19 cellular contexts compared by ENCODE assay signal in the genomic region with DNA sequence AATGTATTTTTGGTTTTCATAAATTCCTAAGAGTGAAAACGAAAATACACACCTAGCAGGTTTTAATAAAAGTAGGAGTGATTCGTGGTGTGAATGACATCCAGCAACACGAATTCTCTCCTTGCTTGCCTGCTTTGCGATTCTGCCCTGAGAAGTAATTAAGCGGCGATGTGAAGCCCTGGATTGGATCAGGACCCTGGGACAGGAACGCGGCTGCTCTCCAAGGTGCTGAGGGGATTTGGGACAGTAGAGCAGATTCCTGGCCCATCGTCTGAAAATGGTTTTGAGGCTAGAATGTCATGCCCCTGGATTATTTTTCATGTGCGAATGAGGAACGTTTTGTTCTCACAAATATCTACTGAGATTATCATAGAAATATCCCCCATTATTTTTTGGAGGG. TPM values are rescaled to one million over a fixed set of nuclear protein-coding genes. Genes with fewer than 3 reads are reported as not detected.
DNase-seq lines count a peak whose midpoint lies in the region; ATAC-seq, FAIRE-seq and TF ChIP-seq lines count a peak whose summit lies in the region.
"Had no signal": no experiment of that assay in that cellular context is flagged by ENCODE, and none has a peak within 500 bp of the region (broad histone marks: within the 10 kb centered on the region; RNA-seq: fewer than 3 reads in every experiment).

No MANE protein-coding gene starts in this region.

- RAD21 ChIA-PET in HCT116 (lab: Charles Lee; ENCODE audit: low non-redundant PET in 1 of 2, low total read pairs in 2 of 2, uncharacterized antibody in 2 of 2, unreplicated experiment in 2 of 2) (no interaction called here), GM12878 (lab: Charles Lee; ENCODE audit: unreplicated experiment) (no interaction called here)

- H3K36me3 ChIP-seq in A673 (ENCODE audit: insufficient read depth, low read length, poor library complexity, severe bottlenecking): no peaks in the 10 kb centered on the region
- no peaks in the 10 kb centered on the region for H3K36me3 ChIP-seq in HCT116 (ENCODE audit: control insufficient read depth in 1 of 2, insufficient read depth in 2 of 2, low read length in 2 of 2)
- H3K36me3 ChIP-seq in GM12878 (ENCODE audit: control insufficient read depth in 2 of 2, insufficient read depth in 2 of 2, low read length in 1 of 2): no peaks in the 10 kb centered on the region
- no peaks in the 10 kb centered on the region for H3K36me3 ChIP-seq in Karpas-422 (ENCODE audit: insufficient read depth, low read length)
- H3K36me3 ChIP-seq: Peyer's patch, prostate gland had no signal

- H3K4me3 ChIP-seq in A673 (ENCODE audit: low read depth, low read length, poor library complexity, severe bottlenecking) (no peak overlapping the region), HCT116 (replicated peaks in 1 of 2; ENCODE audit: low read depth in 1 of 2, low read length in 2 of 2) (no peak overlapping the region), GM12878 (no peak overlapping the region), Karpas-422 (ENCODE audit: low read length) (no peak overlapping the region)
- H3K4me3 ChIP-seq: Peyer's patch, prostate gland had no signal

- TF ChIP-seq POLR2A in HCT116 (IDR thresholded peaks at IDR 0.05; ENCODE audit: borderline replicate concordance, extremely low read depth, insufficient read depth, insufficient read length): no peak
- no peak for TF ChIP-seq POLR2A in GM12878 (IDR thresholded peaks at IDR 0.05; ENCODE audit: low read depth, low read length)

- H3K27ac ChIP-seq in A673 (ENCODE audit: low read depth, low read length, poor library complexity, severe bottlenecking) (no peak overlapping the region), HCT116 (ENCODE audit: low read depth, low read length) (no peak overlapping the region), GM12878 (ENCODE audit: control insufficient read depth, insufficient read depth) (no peak overlapping the region), Karpas-422 (ENCODE audit: low read length) (no peak overlapping the region)
- H3K27ac ChIP-seq: Peyer's patch, prostate gland had no signal

- no peak for FAIRE-seq in GM12878 (lab: Jason Lieb, UNC)
- FAIRE-seq: astrocyte, D721Med had no signal

- BruUV-seq in A673 (replicated peaks; lab: Mats Ljungman, UMichigan) (no TSS peak), HCT116 (replicated peaks; lab: Mats Ljungman, UMichigan) (no TSS peak), GM12878 (replicated peaks; lab: Mats Ljungman, UMichigan) (no TSS peak)

- no peaks in the 10 kb centered on the region for H3K9me2 ChIP-seq in HCT116 (ENCODE audit: insufficient read depth)
- H3K9me2 ChIP-seq in Karpas-422 (replicated peaks; ENCODE audit: insufficient read depth, low read length): no peaks in the 10 kb centered on the region

- H3K4me1 ChIP-seq in A673 (ENCODE audit: insufficient read depth, low read length, poor library complexity, severe bottlenecking) (peaks cover 7% of the 10 kb centered on the region), HCT116 (ENCODE audit: control insufficient read depth in 1 of 2, insufficient read depth in 2 of 2, low read length in 2 of 2) (no peaks in the 10 kb centered on the region), GM12878 (ENCODE audit: control insufficient read depth, insufficient read depth, low read length) (no peaks in the 10 kb centered on the region), Karpas-422 (ENCODE audit: low read length) (no peaks in the 10 kb centered on the region)
- H3K4me1 ChIP-seq: Peyer's patch, prostate gland had no signal

- POLR2A ChIA-PET in A673 (lab: Charles Lee; ENCODE audit: low non-redundant PET) (no interaction called here), HCT116 (lab: Charles Lee) (no interaction called here), GM12878 (lab: Charles Lee) (no interaction called here)

- TF ChIP-seq CTCF in A673 (conservative IDR thresholded peaks at IDR 0.05; ENCODE audit: low read depth, low read length) (no peak), HCT116 (IDR thresholded peaks at IDR 0.05 in 2 of 3, conservative IDR thresholded peaks at IDR 0.05 in 1 of 3; ENCODE audit: borderline replicate concordance in 1 of 3, insufficient read depth in 1 of 3, low read depth in 2 of 3, low read length in 2 of 3) (no peak), GM12878 (IDR thresholded peaks at IDR 0.05 in 2 of 3, conservative IDR thresholded peaks at IDR 0.05 in 1 of 3; ENCODE audit: control insufficient read depth in 2 of 3, extremely low read depth in 1 of 3, insufficient read depth in 1 of 3, low read depth in 3 of 3, low read length in 3 of 3) (no peak)

- H3K27me3 ChIP-seq in A673 (replicated peaks; ENCODE audit: insufficient read depth, low read depth, low read length, poor library complexity) (no peaks in the 10 kb centered on the region), HCT116 (ENCODE audit: insufficient read depth, low read length) (peaks cover 32% of the 10 kb centered on the region), GM12878 (replicated peaks in 1 of 2; ENCODE audit: control insufficient read depth in 2 of 2, insufficient read depth in 2 of 2, low read length in 1 of 2) (no peaks in the 10 kb centered on the region), Karpas-422 (ENCODE audit: low read length) (no peaks in the 10 kb centered on the region)
- H3K27me3 ChIP-seq: Peyer's patch had no signal

- H2AFZ ChIP-seq in HCT116 (ENCODE audit: low read depth, low read length, poor library complexity, severe bottlenecking): no peak overlapping the region
- no peak overlapping the region for H2AFZ ChIP-seq in GM12878 (ENCODE audit: control insufficient read depth, low read depth, low read length)
- no peak overlapping the region for H2AFZ ChIP-seq in Karpas-422 (ENCODE audit: low read length)

- no peaks in the 10 kb centered on the region for H4K20me1 ChIP-seq in HCT116 (ENCODE audit: insufficient read depth)
- H4K20me1 ChIP-seq in GM12878 (ENCODE audit: control insufficient read depth, insufficient read depth): no peaks in the 10 kb centered on the region
- no peaks in the 10 kb centered on the region for H4K20me1 ChIP-seq in Karpas-422 (ENCODE audit: insufficient read depth, low read depth, low read length)

- H3K9me3 ChIP-seq in A673 (ENCODE audit: low read depth, low read length, poor library complexity, severe bottlenecking) (no peaks in the 10 kb centered on the region), HCT116 (ENCODE audit: control insufficient read depth in 1 of 2, insufficient read depth in 1 of 2, low read depth in 1 of 2, low read length in 2 of 2) (no peaks in the 10 kb centered on the region), GM12878 (replicated peaks; ENCODE audit: control insufficient read depth, insufficient read depth, low read length) (no peaks in the 10 kb centered on the region), Karpas-422 (ENCODE audit: low read length) (no peaks in the 10 kb centered on the region)
- H3K9me3 ChIP-seq: Peyer's patch, prostate gland had no signal

- H3K9ac ChIP-seq in HCT116 (ENCODE audit: low read length) (no peak overlapping the region), GM12878 (ENCODE audit: control insufficient read depth, insufficient read depth, low read length) (no peak overlapping the region), Karpas-422 (ENCODE audit: low read length) (no peak overlapping the region)

- no peak overlapping the region for H3K4me2 ChIP-seq in HCT116 (ENCODE audit: low read length)
- H3K4me2 ChIP-seq in GM12878 (ENCODE audit: control insufficient read depth, insufficient read depth): no peak overlapping the region
- no peak overlapping the region for H3K4me2 ChIP-seq in Karpas-422 (ENCODE audit: low read depth, low read length, poor library complexity, severe bottlenecking)

- 15% methylated on average over 11 of the region's 11 CpGs for WGBS in GM12878 (ENCODE audit: insufficient coverage, insufficient replicate concordance, low lambda C conversion rate, missing lambda C conversion rate)

- intact Hi-C loops in A673 (cut with micrococcal nuclease; ENCODE audit: unreplicated experiment): no loop called here
- intact Hi-C loops in HCT116 (cut with micrococcal nuclease): no loop called here
- intact Hi-C loops in GM12878 (cut with micrococcal nuclease; ENCODE audit: unreplicated experiment): no loop called here

- TF ChIP-seq EP300 in GM12878 (IDR thresholded peaks at IDR 0.05; ENCODE audit: borderline replicate concordance in 1 of 2, control insufficient read depth in 1 of 2, low read depth in 2 of 2, low read length in 2 of 2): no peak

- SMC1A ChIA-PET in GM12878 (lab: Charles Lee; ENCODE audit: uncharacterized antibody, unreplicated experiment): no interaction called here

- in situ Hi-C loops in GM12878 (cut with MboI): no loop called here

- no peaks in the 10 kb centered on the region for H3K79me2 ChIP-seq in HCT116 (ENCODE audit: insufficient read depth, low read length)
- no peaks in the 10 kb centered on the region for H3K79me2 ChIP-seq in GM12878 (ENCODE audit: control insufficient read depth, insufficient read depth, low read length)
- no peaks in the 10 kb centered on the region for H3K79me2 ChIP-seq in Karpas-422 (ENCODE audit: low read length)

- CTCF ChIA-PET in A673 (lab: Charles Lee) (no interaction called here), HCT116 (lab: Charles Lee) (no interaction called here), GM12878 (lab: Yijun Ruan, JAX) (no interaction called here)

- no peak for ATAC-seq in HCT116
- no peak for ATAC-seq in GM12878
- ATAC-seq: activated T-cell treated with anti-CD3 and anti-CD28 coated beads, Interleukin-2, amount 50 U/mL, for 72 hours had no signal

- no peak for TF ChIP-seq RAD21 in HCT116 (IDR thresholded peaks at IDR 0.05; ENCODE audit: low read depth)
- no peak for TF ChIP-seq RAD21 in GM12878 (IDR thresholded peaks at IDR 0.05; ENCODE audit: insufficient read depth, low read depth, low read length)

- DNase-seq in A673 (ENCODE audit: low spot score): peak; percentile 69
- DNase-seq in HCT116 (ENCODE audit: low read depth, low spot score): no peak
- no peak for DNase-seq in GM12878 (ENCODE audit: low read depth, low spot score)
- DNase-seq in islet precursor cell: peak; percentile 82
- DNase-seq in 8988T: no peak
- no peak for DNase-seq in Karpas-422
- DNase-seq in NCI-H1436 (lab: John Stamatoyannopoulos, UW): no peak
- no peak for DNase-seq in hypothalamus (lab: John Stamatoyannopoulos, UW)
- DNase-seq: activated CD4-positive, alpha-beta T cell treated with anti-CD3 and anti-CD28 coated beads, Interleukin-2, amount 10 ng/mL, durations not matched to agents 7 days and 5 days; activated T-cell treated with anti-CD3 and anti-CD28 coated beads, Interleukin-2, amount 50 U/mL, for 72 hours; NCI-H1092; NCI-H345; Peyer's patch; T-helper 1 cell had no signal

RNA-seq across cellular contexts. Expression of gene NPS, which starts 7.8 kb away (rescaled TPM):
- total RNA-seq in A673 (2021) (not detected in 2 replicates), HCT116 (2021; ENCODE audit: unreplicated experiment) (not detected), GM12878 (2014; rRNA removed) (not detected in 2 replicates), GM12878 (2014; rRNA removed; fragmentation: Illumina TruSeq; extraction: Trizol) (not detected in 2 replicates), GM12878 (2021) (not detected in 2 replicates)
- polyA plus RNA-seq in HCT116 (2012): not detected in 2 replicates
- not detected in 2 replicates for total RNA-seq in GM12878 (2013; cell fraction: nucleolus; rRNA removed)
- not detected for polyA plus RNA-seq in GM12878 (2011; ENCODE audit: low read depth)
- polyA plus RNA-seq in GM12878 (2011; rRNA removed) (not detected in 2 replicates), GM12878 (2014; fragmentation: Illumina TruSeq; extraction: Trizol) (not detected in 2 replicates), GM12878 (2014; fragmentation: Nextera tagmentation; extraction: Ambion mirVana) (not detected), GM12878 (2014; rRNA removed) (not detected in 2 replicates), GM12878 (2016; fragmentation: Nextera tagmentation; extraction: Ambion mirVana) (not detected)
- not detected in 2 replicates for polyA plus RNA-seq in GM12878 (2011; cell fraction: cytosol; rRNA removed)
- polyA plus RNA-seq in GM12878 (2011; cell fraction: nucleus; rRNA removed): not detected in 2 replicates
- not detected in 2 replicates for polyA plus RNA-seq in GM12878 (2012)
- not detected in 2 replicates for polyA minus RNA-seq in GM12878 (2011; rRNA and poly(A)+ RNA removed)
- polyA minus RNA-seq in GM12878 (2011; cell fraction: cytosol; rRNA and poly(A)+ RNA removed): not detected in 2 replicates
- polyA minus RNA-seq in GM12878 (2011; cell fraction: nucleus; rRNA and poly(A)+ RNA removed): not detected in 2 replicates
- not detected in 2 replicates for total RNA-seq in Karpas-422 (2014; rRNA removed; shearing (Covaris generic); ENCODE audit: low replicate concordance)
- total RNA-seq: activated CD4-positive, alpha-beta T cell treated with anti-CD3 and anti-CD28 coated beads, Interleukin-2, amount 10 ng/mL, durations not matched to agents 7 days and 5 days; activated T-cell treated with anti-CD3 and anti-CD28 coated beads, Interleukin-2, amount 50 U/mL, for 72 hours; astrocyte; mucosa of gallbladder; Peyer's patch; prostate gland had no signal
- polyA plus RNA-seq: thymus had no signal

Comparison
In these comparisons a context has a peak if more than half of its experiments do, and no peak if none do; other contexts are left out.
1. DNase-seq: peak in A673 (single experiment) and islet precursor cell (single experiment); none in HCT116 (single experiment), GM12878 (single experiment), 8988T (single experiment), Karpas-422 (single experiment), NCI-H1436 (single experiment) and hypothalamus (0 of 51).